In the genomic region with DNA sequence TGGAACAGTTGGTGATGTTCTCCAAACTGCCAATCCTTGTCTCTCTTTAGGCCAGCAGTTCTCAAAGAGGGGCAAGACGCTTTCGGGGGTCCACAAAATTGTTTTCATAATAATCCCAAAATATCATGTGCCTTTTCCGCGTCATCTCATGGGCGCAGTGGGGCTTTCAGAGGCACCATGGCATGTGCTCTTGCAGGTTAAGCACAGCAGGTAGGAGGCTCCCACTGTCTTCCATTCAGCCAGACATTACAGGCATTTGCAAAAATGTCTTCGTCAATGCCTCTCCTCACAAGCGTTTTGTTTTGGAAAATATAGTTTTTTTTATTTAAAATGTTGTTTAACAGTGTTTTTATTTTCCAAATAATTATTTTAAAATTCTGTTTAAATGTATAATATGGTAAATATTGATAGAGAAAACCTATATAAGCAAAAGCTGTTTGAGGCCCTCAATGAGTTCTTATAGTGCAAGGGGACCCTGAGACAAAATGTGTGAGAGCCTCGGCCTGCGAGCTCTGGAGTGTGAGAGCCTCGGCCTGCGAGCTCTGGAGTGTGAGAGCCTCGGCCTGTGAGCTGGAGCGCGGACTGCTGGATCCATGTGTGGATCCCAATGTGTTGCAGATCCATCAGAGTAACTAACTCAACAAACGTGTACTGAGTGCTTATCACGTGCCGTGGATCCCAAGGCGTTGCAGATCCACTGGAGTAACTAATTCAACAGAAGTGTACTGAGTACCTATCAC, we compare ENCODE assay signal across 11 cellular contexts.
"Had no signal": no experiment of that assay in that cellular context is flagged by ENCODE, and none has a peak within 500 bp of the region (broad histone marks: within the 10 kb centered on the region; RNA-seq: fewer than 3 reads in every experiment).

No MANE protein-coding gene starts in this region.

- H3K9me3 ChIP-seq: adrenal gland, esophagus muscularis mucosa, ovary, transverse colon had no signal

- DNase-seq: activated CD4-positive, alpha-beta T cell treated with anti-CD3 and anti-CD28 coated beads, Interleukin-2, amount 10 ng/mL, durations not matched to agents 7 days and 5 days; activated CD4-positive, CD25-positive, alpha-beta regulatory T cell; activated naive CD4-positive, alpha-beta T cell treated with anti-CD3 and anti-CD28 coated beads for 36 hours; adrenal gland; ovary; stimulated activated CD4-positive, alpha-beta T cell treated with anti-CD3 and anti-CD28 coated beads, Interleukin-2, amount 100 ng/mL, for 48 hours; stimulated activated naive CD4-positive, alpha-beta T cell; transverse colon had no signal

- ATAC-seq: activated T-helper 17 cell treated with anti-CD3 and anti-CD28 coated beads, Interleukin-2, amount 50 U/mL, for 72 hours had no signal

- H3K4me3 Mint-ChIP-seq: activated CD4-positive, alpha-beta T cell treated with anti-CD3 and anti-CD28 coated beads, Interleukin-2, amount 10 ng/mL, durations not matched to agents 7 days and 5 days; activated naive CD4-positive, alpha-beta T cell treated with anti-CD3 and anti-CD28 coated beads for 36 hours had no signal

- H3K27ac ChIP-seq: adrenal gland, cardiac muscle cell, esophagus muscularis mucosa, ovary, transverse colon had no signal

- H3K4me3 ChIP-seq: adrenal gland, cardiac muscle cell, esophagus muscularis mucosa, ovary, transverse colon had no signal

- H3K36me3 ChIP-seq: adrenal gland, cardiac muscle cell, ovary, transverse colon had no signal

- H3K27me3 Mint-ChIP-seq: activated CD4-positive, alpha-beta T cell treated with anti-CD3 and anti-CD28 coated beads, Interleukin-2, amount 10 ng/mL, durations not matched to agents 7 days and 5 days; activated T-helper 17 cell treated with anti-CD3 and anti-CD28 coated beads, Interleukin-2, amount 50 U/mL, for 72 hours had no signal

- H3K27me3 ChIP-seq: adrenal gland, cardiac muscle cell, esophagus muscularis mucosa, ovary, transverse colon had no signal

- H3K27ac Mint-ChIP-seq: activated CD4-positive, alpha-beta T cell treated with anti-CD3 and anti-CD28 coated beads, Interleukin-2, amount 10 ng/mL, durations not matched to agents 7 days and 5 days; activated naive CD4-positive, alpha-beta T cell treated with anti-CD3 and anti-CD28 coated beads for 36 hours; activated T-helper 17 cell treated with anti-CD3 and anti-CD28 coated beads, Interleukin-2, amount 50 U/mL, for 72 hours had no signal

- H3K9me3 Mint-ChIP-seq: activated CD4-positive, alpha-beta T cell treated with anti-CD3 and anti-CD28 coated beads, Interleukin-2, amount 10 ng/mL, durations not matched to agents 7 days and 5 days; activated naive CD4-positive, alpha-beta T cell treated with anti-CD3 and anti-CD28 coated beads for 36 hours had no signal
